ENCODE assay signal across 17 cellular contexts in the genomic region with DNA sequence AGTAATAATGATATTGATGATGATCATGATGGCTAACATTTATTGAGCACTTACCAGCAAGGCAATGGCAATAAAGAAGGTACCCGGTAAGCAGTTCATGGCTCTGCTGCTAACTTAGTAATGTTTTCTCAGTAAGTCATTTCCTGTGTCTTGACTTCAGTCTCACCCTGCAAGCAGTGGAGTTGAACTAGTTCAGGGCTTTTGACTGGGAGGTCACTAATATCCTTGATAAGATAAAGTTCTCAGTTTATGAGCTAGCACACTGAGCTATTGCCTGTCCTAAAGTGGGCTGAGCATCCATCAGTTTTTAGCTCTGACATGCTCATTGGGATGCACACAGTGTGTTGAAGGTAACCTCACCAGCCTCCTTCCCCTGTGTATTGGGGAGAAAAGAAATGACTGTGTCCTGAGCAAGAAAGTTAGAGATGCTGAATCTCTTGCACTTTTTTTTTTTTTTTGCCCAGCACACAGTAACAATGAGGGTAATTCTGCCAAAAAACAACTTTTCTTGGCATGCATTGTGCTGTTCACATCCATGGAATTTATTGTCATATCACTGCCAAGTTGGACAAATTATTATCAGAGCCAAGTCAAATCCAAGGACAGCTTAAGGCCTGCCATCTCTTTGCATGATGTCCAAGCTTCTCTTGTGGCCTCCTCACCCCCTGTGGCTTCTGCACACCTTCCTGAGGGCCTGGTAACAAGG. TPM values are rescaled to one million over a fixed set of nuclear protein-coding genes. Genes with fewer than 3 reads are reported as not detected.
DNase-seq lines count a peak whose midpoint lies in the region; ATAC-seq, FAIRE-seq and TF ChIP-seq lines count a peak whose summit lies in the region.
"Had no signal": no experiment of that assay in that cellular context is flagged by ENCODE, and none has a peak within 500 bp of the region (broad histone marks: within the 10 kb centered on the region; RNA-seq: fewer than 3 reads in every experiment).

No MANE protein-coding gene starts in this region.

- BruUV-seq in IMR-90 (replicated peaks; lab: Mats Ljungman, UMichigan): no TSS peak

- no peak overlapping the region for H3K23ac ChIP-seq in IMR-90 (ENCODE audit: low read depth, low read length)

- H3K56ac ChIP-seq in IMR-90 (ENCODE audit: extremely low read depth, insufficient read depth, low read length): no peak overlapping the region

- H3K27me3 ChIP-seq in IMR-90 (ENCODE audit: control insufficient read depth, insufficient read depth, low read length) (no peaks in the 10 kb centered on the region; the same call in 1 of the 2 replicates), bronchial epithelial cell (ENCODE audit: control insufficient read depth, insufficient read depth, low read length) (no peaks in the 10 kb centered on the region), lung (ENCODE audit: control insufficient read depth, insufficient read depth) (no peaks in the 10 kb centered on the region), Peyer's patch (no peaks in the 10 kb centered on the region)
- H3K27me3 ChIP-seq: dorsolateral prefrontal cortex, neural progenitor cell, sigmoid colon had no signal

- peaks cover 1% of the 10 kb centered on the region; the same call in 1 of the 2 replicates for H3K4me1 ChIP-seq in IMR-90 (ENCODE audit: control insufficient read depth, insufficient read depth, low read length)
- H3K4me1 ChIP-seq in lung (ENCODE audit: control insufficient read depth in 2 of 2, insufficient read depth in 2 of 2, low read length in 2 of 2): peaks cover 0 to 1% of the 10 kb centered on the region in 2 donors
- peaks cover 0 to 18% (median 2%) of the 10 kb centered on the region in 4 donors for H3K4me1 ChIP-seq in Peyer's patch
- H3K4me1 ChIP-seq: neural progenitor cell had no signal

- H3K4ac ChIP-seq in IMR-90 (ENCODE audit: low read depth, low read length): no peak overlapping the region

- H4K5ac ChIP-seq in IMR-90 (ENCODE audit: low read depth, low read length): no peak overlapping the region

- H2BK20ac ChIP-seq in IMR-90 (ENCODE audit: low read depth, low read length): no peak overlapping the region

- TF ChIP-seq RAD21 in IMR-90 (IDR thresholded peaks at IDR 0.05; ENCODE audit: low read length): no peak

- no peak overlapping the region for H2AFZ ChIP-seq in IMR-90 (replicated peaks; ENCODE audit: low read length, poor library complexity)
- H2AFZ ChIP-seq: neural progenitor cell had no signal

- H3K14ac ChIP-seq in IMR-90 (replicated peaks; ENCODE audit: low read depth, low read length): no peak overlapping the region

- no peak for FAIRE-seq in bronchial epithelial cell (lab: Jason Lieb, UNC)
- FAIRE-seq: D721Med had no signal

- H3K9me3 ChIP-seq in IMR-90 (ENCODE audit: control insufficient read depth, insufficient read depth, low read length) (no peaks in the 10 kb centered on the region), lung (ENCODE audit: control insufficient read depth in 2 of 2, insufficient read depth in 1 of 2, low read length in 1 of 2) (no peaks in the 10 kb centered on the region), Peyer's patch (no peaks in the 10 kb centered on the region)
- H3K9me3 ChIP-seq: sigmoid colon had no signal

- WGBS in IMR-90 (ENCODE audit: extremely low coverage in 2 of 2, insufficient read length in 1 of 2), 2 experiments: no CpG with 5 or more reads among the region's 1 CpG
- WGBS in lung, 2 donors: 78 to 97% methylated on average over 1 of the region's 1 CpG

- H3K79me1 ChIP-seq in IMR-90 (ENCODE audit: low read depth in 1 of 2, low read length in 2 of 2): no peaks in the 10 kb centered on the region

- DNase-seq in AG20443 (ENCODE audit: low spot score) (peak; percentile 65), IMR-90 (no peak), bronchial epithelial cell (ENCODE audit: low read depth) (peak; percentile 79), lung (ENCODE audit: low spot score) (no peak), Peyer's patch (no peak), DMS114 treated with DMSO at 0.1 percent for 48 hours (lab: John Stamatoyannopoulos, UW; ENCODE audit: unreplicated experiment) (no peak), KBM-7 (no peak), posterior vena cava (ENCODE audit: low spot score) (no peak)
- DNase-seq: AML-193; dorsolateral prefrontal cortex; NCI-H1105 treated with DMSO at 0.1 percent for 48 hours; sigmoid colon; stimulated activated CD4-positive, alpha-beta T cell treated with anti-CD3 and anti-CD28 coated beads, Interleukin-4, amount 100 ng/mL, for 4 hours; trophoblast cell had no signal

- POLR2A ChIA-PET in IMR-90 (lab: Charles Lee; ENCODE audit: unreplicated experiment): interaction anchor here (0.9 kb wide), 1 partner anchor 11 kb away, joined by 3 read pairs; no protein-coding TSS in a partner anchor

- dilution Hi-C loops in IMR-90 (cut with HindIII; ENCODE audit: low sequenced_read_pairs, unreplicated experiment): no loop called here

- ATAC-seq in IMR-90 (ENCODE audit: low read depth) (no peak), lung (ENCODE audit: insufficient read depth, low FRiP score) (peak; percentile 30)
- ATAC-seq: activated T-helper 17 cell treated with anti-CD3 and anti-CD28 coated beads, Interleukin-2, amount 50 U/mL, for 72 hours had no signal

- 0 out of 2 replicates have a peak, but pooled peaks cover 3% of the 10 kb centered on the region for H3K9me1 ChIP-seq in IMR-90 (ENCODE audit: insufficient read depth, low read length)

- H2BK120ac ChIP-seq in IMR-90 (ENCODE audit: low read depth, low read length): no peak overlapping the region

- H3K27ac ChIP-seq in IMR-90 (ENCODE audit: insufficient read depth, low read length) (no peak overlapping the region), lung (ENCODE audit: low read depth in 1 of 2, low read length in 1 of 2) (no peak overlapping the region), Peyer's patch (peak overlapping the region in 1 of 4 donors; percentile 41)
- H3K27ac ChIP-seq: dorsolateral prefrontal cortex, neural progenitor cell, sigmoid colon had no signal

- no peaks in the 10 kb centered on the region for H3K36me3 ChIP-seq in IMR-90 (ENCODE audit: control insufficient read depth, insufficient read depth, low read length)
- no peaks in the 10 kb centered on the region for H3K36me3 ChIP-seq in bronchial epithelial cell (ENCODE audit: control insufficient read depth, insufficient read depth, low read length)
- H3K36me3 ChIP-seq in lung (ENCODE audit: control insufficient read depth in 2 of 2, insufficient read depth in 2 of 2, low read length in 2 of 2): no peaks in the 10 kb centered on the region
- no peaks in the 10 kb centered on the region for H3K36me3 ChIP-seq in Peyer's patch
- H3K36me3 ChIP-seq: neural progenitor cell, sigmoid colon had no signal

- H2BK15ac ChIP-seq in IMR-90 (ENCODE audit: low read depth, low read length): no peak overlapping the region

- H2BK5ac ChIP-seq in IMR-90 (ENCODE audit: low read depth, low read length, poor library complexity, severe bottlenecking): no peak overlapping the region

- no peak overlapping the region for H4K8ac ChIP-seq in IMR-90 (ENCODE audit: low read depth in 2 of 2, low read length in 2 of 2)

- TF ChIP-seq POLR2A in IMR-90 (IDR thresholded peaks at IDR 0.05; ENCODE audit: low read depth, low read length): no peak
- TF ChIP-seq POLR2A in Peyer's patch (IDR thresholded peaks at IDR 0.05): no peak

- H4K20me1 ChIP-seq in IMR-90 (ENCODE audit: insufficient read depth, low read length): no peaks in the 10 kb centered on the region

- in situ Hi-C loops in IMR-90 (cut with MboI; ENCODE audit: low sequenced_read_pairs): no loop called here
- in situ Hi-C loops in KBM-7 (cut with MboI; ENCODE audit: low pct_unique_long_range_greater_than_20kb, low sequenced_read_pairs): no loop called here

- 0 out of 2 replicates have a peak overlapping the region, but pooled peaks have one; percentile 5 for H2AK5ac ChIP-seq in IMR-90 (ENCODE audit: low read depth, low read length)

- no peak overlapping the region for H3K4me2 ChIP-seq in IMR-90 (ENCODE audit: low read depth, low read length)
- H3K4me2 ChIP-seq: neural progenitor cell had no signal

- H3K4me3 ChIP-seq in IMR-90 (ENCODE audit: insufficient read depth, low read depth, low read length): no peak overlapping the region
- no peak overlapping the region for H3K4me3 ChIP-seq in bronchial epithelial cell (ENCODE audit: low read depth, low read length)
- H3K4me3 ChIP-seq in lung: no peak overlapping the region
- H3K4me3 ChIP-seq in Peyer's patch: no peak overlapping the region
- H3K4me3 ChIP-seq: dorsolateral prefrontal cortex, neural progenitor cell, sigmoid colon had no signal

- H3K18ac ChIP-seq in IMR-90 (ENCODE audit: low read depth, low read length): no peak overlapping the region

- intact Hi-C loops in IMR-90 (cut with micrococcal nuclease) (loop anchor here (5.0 kb wide), 1 partner anchor 43 kb away; no protein-coding TSS in a partner anchor), posterior vena cava (cut with DNase I) (no loop called here)

- no peak overlapping the region for H3K9ac ChIP-seq in IMR-90 (ENCODE audit: low read depth, low read length)
- H3K9ac ChIP-seq: neural progenitor cell had no signal

- no peak overlapping the region for H2AK9ac ChIP-seq in IMR-90 (replicated peaks; ENCODE audit: low read depth, low read length, poor library complexity)

- CTCF ChIA-PET in IMR-90 (lab: Yijun Ruan, JAX): interaction anchor here (1.0 to 1.1 kb wide), 2 partner anchors 8 to 68 kb away, joined by 3 read pairs; no protein-coding TSS in a partner anchor

- no peak for TF ChIP-seq CTCF in IMR-90 (conservative IDR thresholded peaks at IDR 0.05; ENCODE audit: low read depth, low read length)
- no peak for TF ChIP-seq CTCF in bronchial epithelial cell (IDR thresholded peaks at IDR 0.05; ENCODE audit: insufficient read depth, low read length, severe bottlenecking)
- no peak for TF ChIP-seq CTCF in lung (IDR thresholded peaks at IDR 0.05; ENCODE audit: control extremely low read depth, extremely low read depth)
- peak in 1 of 6 experiments; percentile 6 for TF ChIP-seq CTCF in Peyer's patch (IDR thresholded peaks at IDR 0.05)

- no peak overlapping the region for H4K91ac ChIP-seq in IMR-90 (ENCODE audit: insufficient read depth, low read depth, low read length)

TF ChIP-seq in IMR-90, 13 proteins besides CTCF, POLR2A, EP300 and RAD21 (continues in another document):
- TF ChIP-seq CHD1 (IDR thresholded peaks at IDR 0.05; ENCODE audit: low read depth, low read length) (no peak), NFE2L2 (IDR thresholded peaks at IDR 0.05; ENCODE audit: low read depth, low read length) (no peak), CEBPB (IDR thresholded peaks at IDR 0.05; ENCODE audit: low read depth, low read length) (no peak), SMC3 (IDR thresholded peaks at IDR 0.05; ENCODE audit: low read depth, low read length) (no peak), FOS (IDR thresholded peaks at IDR 0.05; ENCODE audit: low read depth, low read length) (no peak), RCOR1 (IDR thresholded peaks at IDR 0.05; ENCODE audit: insufficient replicate concordance, low read length) (no peak)

RNA-seq across cellular contexts. Expression of a gene that starts 55.5 kb away (rescaled TPM):
- 10.9 and 16.7 TPM in 2 replicates for total RNA-seq in IMR-90 (2012; rRNA removed)
- 114 and 129 TPM in 2 replicates for polyA plus RNA-seq in IMR-90 (2012; rRNA removed)
- 128 and 171 TPM in 2 replicates for polyA plus RNA-seq in IMR-90 (2012; cell fraction: cytosol; rRNA removed)
- polyA plus RNA-seq in IMR-90 (2012; cell fraction: nucleus; rRNA removed; ENCODE audit: low replicate concordance): 210 and 388 TPM in 2 replicates
- 107 and 146 TPM in 2 replicates for total RNA-seq in bronchial epithelial cell
- total RNA-seq in lung: 10 to 100 TPM; 12.9 to 35.2 TPM
- 10 to 100 TPM; 35.2 to 52.0 TPM for polyA plus RNA-seq in lung
- 10 to 100 TPM; 22.3 to 73.7 (median 55.1) TPM for total RNA-seq in Peyer's patch
- total RNA-seq in posterior vena cava: 10 to 100 TPM; 32.4 to 40.4 TPM

Comparison
In these comparisons a context has a peak if more than half of its experiments do, and no peak if none do; other contexts are left out.
1. DNase-seq: peak in AG20443 (single experiment) and bronchial epithelial cell (single experiment); none in IMR-90 (single experiment), lung (single experiment), Peyer's patch (0 of 3), DMS114 treated with DMSO at 0.1 percent for 48 hours (single experiment), KBM-7 (single experiment) and posterior vena cava (single experiment).